1 cellular context compared by ENCODE assay signal in the genomic region with DNA sequence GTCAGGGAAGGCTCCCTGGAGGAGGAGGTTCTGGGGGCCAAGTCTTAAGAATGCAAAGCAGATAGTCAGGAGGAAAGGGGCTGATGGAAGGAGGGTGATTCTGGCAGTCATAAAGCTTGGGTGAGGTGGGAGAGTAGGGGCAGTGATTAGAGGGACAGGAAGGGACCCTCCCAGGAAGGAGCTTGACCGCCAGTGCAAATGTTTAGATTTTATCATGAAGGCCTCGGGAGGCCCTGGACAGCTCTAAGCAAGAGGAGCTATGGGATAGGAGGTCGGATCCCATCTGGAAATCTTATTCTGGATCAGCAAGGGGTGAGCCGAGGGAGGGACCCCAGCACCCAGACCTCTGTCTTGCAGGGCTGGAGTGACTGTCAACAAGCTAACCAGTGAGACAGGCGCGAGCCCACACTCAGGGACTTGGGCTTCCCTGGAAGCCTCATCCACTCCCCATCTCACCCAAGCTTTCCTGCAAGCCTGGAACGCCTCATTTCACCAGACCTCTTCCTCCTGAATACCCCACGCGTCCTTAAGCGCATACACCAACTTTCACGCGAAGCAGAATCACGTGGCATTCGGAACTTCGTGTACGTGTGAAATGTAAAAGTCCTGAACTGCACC.
TF ChIP-seq lines count a peak whose summit lies in the region.

No MANE protein-coding gene starts in this region.

TF ChIP-seq in SK-N-SH treated with all-trans-retinoic acid at 6 μM for 48 hours, 23 proteins besides CTCF, POLR2A, EP300 and RAD21 (continued from another document):
- no peak for TF ChIP-seq CSRNP3 (CRISPR knock-in tag; IDR thresholded peaks at IDR 0.05)
- TF ChIP-seq TOX (CRISPR knock-in tag; IDR thresholded peaks at IDR 0.05; ENCODE audit: borderline replicate concordance), result no peak
